Comparison of ENCODE assay signal across 21 cellular contexts in genomic region chr7:781228-781864, GRCh38. TPM values are rescaled to one million over a fixed set of nuclear protein-coding genes. Genes with fewer than 3 reads are reported as not detected.
A peak's percentile ranks its signal among the peaks of the same experiment; 100 is the strongest.
DNase-seq lines count a peak whose midpoint lies in the region; ATAC-seq and TF ChIP-seq lines count a peak whose summit lies in the region.
"Had no signal": no experiment of that assay in that cellular context is flagged by ENCODE, and none has a peak within 500 bp of the region (broad histone marks: within the 10 kb centered on the region; RNA-seq: fewer than 3 reads in every experiment).

No MANE protein-coding gene starts in this region.

- H3K27me3 ChIP-seq in heart right ventricle = no peaks in the 10 kb centered on the region
- H3K27me3 ChIP-seq in transverse colon = no peaks in the 10 kb centered on the region
- H3K27me3 ChIP-seq in breast epithelium = no peaks in the 10 kb centered on the region
- H3K27me3 ChIP-seq in SJCRH30 = no peaks in the 10 kb centered on the region
- H3K27me3 ChIP-seq: upper lobe of left lung had no signal

- TF ChIP-seq CTCF in heart right ventricle (IDR thresholded peaks at IDR 0.05) (no peak), osteocyte (IDR thresholded peaks at IDR 0.05) (no peak), transverse colon (IDR thresholded peaks at IDR 0.05) (no peak), breast epithelium (IDR thresholded peaks at IDR 0.05) (no peak)

- 48 to 58% methylated on average over 22 of the region's 22 CpGs for WGBS in heart right ventricle, 2 donors
- 73 to 80% methylated on average over 8 to 22 of the region's 22 CpGs for WGBS in transverse colon (ENCODE audit: low coverage in 1 of 2), 2 donors

- H3K27ac Mint-ChIP-seq in activated naive CD4-positive, alpha-beta T cell treated with anti-CD3 and anti-CD28 coated beads, Interleukin-2, amount 50 U/mL, for 24 hours = peak overlapping the region; percentile 31
- peak overlapping the region; percentile 86 for H3K27ac Mint-ChIP-seq in osteocyte (ENCODE audit: unreplicated experiment)
- H3K27ac Mint-ChIP-seq: activated naive CD8-positive, alpha-beta T cell treated with anti-CD3 and anti-CD28 coated beads for 36 hours; stimulated activated memory B cell treated with anti-CD40 and anti-IgM and Interleukin-4, amounts not matched to agents 10 μg/mL and 1 μg/mL and 100 μg/mL, for 72 hours had no signal

- H3K9me3 ChIP-seq in heart right ventricle = no peaks in the 10 kb centered on the region
- no peaks in the 10 kb centered on the region for H3K9me3 ChIP-seq in transverse colon
- H3K9me3 ChIP-seq in breast epithelium = no peaks in the 10 kb centered on the region
- H3K9me3 ChIP-seq in SJCRH30 (replicated peaks) = no peaks in the 10 kb centered on the region
- H3K9me3 ChIP-seq: upper lobe of left lung had no signal

- H3K27me3 Mint-ChIP-seq in activated naive CD4-positive, alpha-beta T cell treated with anti-CD3 and anti-CD28 coated beads, Interleukin-2, amount 50 U/mL, for 24 hours = no peaks in the 10 kb centered on the region
- H3K27me3 Mint-ChIP-seq in osteocyte (ENCODE audit: unreplicated experiment) = no peaks in the 10 kb centered on the region
- H3K27me3 Mint-ChIP-seq: activated naive CD8-positive, alpha-beta T cell treated with anti-CD3 and anti-CD28 coated beads for 36 hours; stimulated activated memory B cell treated with anti-CD40 and anti-IgM and Interleukin-4, amounts not matched to agents 10 μg/mL and 1 μg/mL and 100 μg/mL, for 72 hours had no signal

- in situ Hi-C loops in transverse colon (cut with MboI; ENCODE audit: low pct_ligation_motif_present in 1 of 4, low pct_unique_long_range_greater_than_20kb in 1 of 4, low sequenced_read_pairs in 3 of 4) = loop anchor here in 1 of 4 donors (10.0 kb wide), 1 partner anchor 93 kb away; the partner anchor contains the start of gene GET4

- H3K9me3 Mint-ChIP-seq in activated naive CD4-positive, alpha-beta T cell treated with anti-CD3 and anti-CD28 coated beads, Interleukin-2, amount 50 U/mL, for 24 hours = no peaks in the 10 kb centered on the region
- no peaks in the 10 kb centered on the region for H3K9me3 Mint-ChIP-seq in osteocyte (ENCODE audit: unreplicated experiment)
- H3K9me3 Mint-ChIP-seq: activated naive CD8-positive, alpha-beta T cell treated with anti-CD3 and anti-CD28 coated beads for 36 hours; stimulated activated memory B cell treated with anti-CD40 and anti-IgM and Interleukin-4, amounts not matched to agents 10 μg/mL and 1 μg/mL and 100 μg/mL, for 72 hours had no signal

- H3K4me1 Mint-ChIP-seq in activated naive CD4-positive, alpha-beta T cell treated with anti-CD3 and anti-CD28 coated beads, Interleukin-2, amount 50 U/mL, for 24 hours = no peaks in the 10 kb centered on the region
- H3K4me1 Mint-ChIP-seq in osteocyte (ENCODE audit: unreplicated experiment) = peaks cover 56% of the 10 kb centered on the region

- no peak for DNase-seq in activated naive CD4-positive, alpha-beta T cell (lab: John Stamatoyannopoulos, UW)
- DNase-seq in heart right ventricle (no peak), osteocyte (ENCODE audit: extremely low spot score, unreplicated experiment) (no peak), transverse colon (no peak), breast epithelium (ENCODE audit: low spot score in 2 of 2) (no peak), SJCRH30 (no peak), substantia nigra (lab: John Stamatoyannopoulos, UW) (no peak)
- DNase-seq: activated naive CD8-positive, alpha-beta T cell treated with anti-CD3 and anti-CD28 coated beads for 36 hours; AML-193; DMS53; GOT3; KG1; NCI-H1694; NCI-H2171 treated with DMSO at 0.1 percent for 48 hours; NCI-H526 had no signal

- TF ChIP-seq EP300 in transverse colon (IDR thresholded peaks at IDR 0.05; ENCODE audit: low read depth) = no peak

- H3K4me3 ChIP-seq in heart right ventricle = no peak overlapping the region
- no peak overlapping the region for H3K4me3 ChIP-seq in transverse colon
- H3K4me3 ChIP-seq in breast epithelium = no peak overlapping the region
- H3K4me3 ChIP-seq in SJCRH30 = no peak overlapping the region
- H3K4me3 ChIP-seq: GM12878, upper lobe of left lung had no signal

- TF ChIP-seq POLR2A in transverse colon (IDR thresholded peaks at IDR 0.05) (no peak), breast epithelium (IDR thresholded peaks at IDR 0.05) (no peak)

- H3K4me3 Mint-ChIP-seq in activated naive CD4-positive, alpha-beta T cell treated with anti-CD3 and anti-CD28 coated beads, Interleukin-2, amount 50 U/mL, for 24 hours = no peak overlapping the region
- peak overlapping the region; percentile 11 for H3K4me3 Mint-ChIP-seq in osteocyte (ENCODE audit: unreplicated experiment)
- H3K4me3 Mint-ChIP-seq: activated naive CD8-positive, alpha-beta T cell treated with anti-CD3 and anti-CD28 coated beads for 36 hours; stimulated activated memory B cell treated with anti-CD40 and anti-IgM and Interleukin-4, amounts not matched to agents 10 μg/mL and 1 μg/mL and 100 μg/mL, for 72 hours had no signal

- peak overlapping the region; percentile 26 to 85 (median 61) for H3K27ac ChIP-seq in heart right ventricle
- peak overlapping the region; percentile 12 to 66 (median 56) for H3K27ac ChIP-seq in transverse colon
- no peak overlapping the region for H3K27ac ChIP-seq in breast epithelium
- no peak overlapping the region for H3K27ac ChIP-seq in SJCRH30
- no peak overlapping the region for H3K27ac ChIP-seq in substantia nigra (ENCODE audit: low read depth, low read length, poor library complexity, severe bottlenecking)
- H3K27ac ChIP-seq: 22Rv1, epithelial cell of prostate, upper lobe of left lung had no signal

- intact Hi-C loops in heart right ventricle (cut with DNase I) = loop anchor here in 3 of 10 donors (10.0 kb wide), 3 partner anchors 53 to 183 kb away; partner anchors contain the start of gene SUN1 (in 1 of the 3)
- intact Hi-C loops in transverse colon (cut with DNase I; ENCODE audit: low total_unique reads) = no loop called here
- intact Hi-C loops in breast epithelium (cut with DNase I; ENCODE audit: low total_unique reads) = no loop called here

- H3K4me1 ChIP-seq in heart right ventricle = peaks cover 0 to 32% (median 12%) of the 10 kb centered on the region in 9 donors
- H3K4me1 ChIP-seq in transverse colon = peaks cover 0 to 7% (median 0%) of the 10 kb centered on the region in 4 donors
- no peaks in the 10 kb centered on the region for H3K4me1 ChIP-seq in breast epithelium
- no peaks in the 10 kb centered on the region for H3K4me1 ChIP-seq in SJCRH30

- ATAC-seq in heart right ventricle = peak in 7 of 8 donors; percentile 5 to 35 (median 20)
- ATAC-seq: GM12878; stimulated activated memory B cell treated with anti-CD40 and anti-IgM and Interleukin-4, amounts not matched to agents 10 μg/mL and 1 μg/mL and 100 μg/mL, for 72 hours had no signal

- H3K36me3 ChIP-seq in heart right ventricle = peaks cover 3 to 95% (median 7%) of the 10 kb centered on the region in 9 donors
- peaks cover 0 to 9% (median 0%) of the 10 kb centered on the region in 4 donors for H3K36me3 ChIP-seq in transverse colon
- H3K36me3 ChIP-seq in breast epithelium = no peaks in the 10 kb centered on the region
- H3K36me3 ChIP-seq in SJCRH30 = peaks cover 4% of the 10 kb centered on the region; the same call in 1 of the 2 replicates

- peaks cover 8% of the 10 kb centered on the region for H3K36me3 Mint-ChIP-seq in activated naive CD4-positive, alpha-beta T cell treated with anti-CD3 and anti-CD28 coated beads, Interleukin-2, amount 50 U/mL, for 24 hours
- H3K36me3 Mint-ChIP-seq in osteocyte (ENCODE audit: unreplicated experiment) = peaks cover 24% of the 10 kb centered on the region

RNA-seq across cellular contexts. Expression of gene SUN1, which starts 50.9 kb away (rescaled TPM):
- 100 to 1,000 TPM; 129 to 211 (median 183) TPM for total RNA-seq in heart right ventricle
- 100 to 1,000 TPM in 1 of 2 donors, 10 to 100 TPM in 1; 69.2 to 203 TPM for polyA plus RNA-seq in heart right ventricle
- total RNA-seq in osteocyte = 212 and 226 TPM in 2 replicates
- total RNA-seq in transverse colon = 100 to 1,000 TPM in 3 of 4 donors, 10 to 100 TPM in 1; 92.7 to 569 (median 162) TPM
- total RNA-seq in breast epithelium = 100 to 1,000 TPM; 153 to 189 (median 160) TPM
- 62.0 and 83.3 TPM in 2 replicates for total RNA-seq in SJCRH30 (2014; rRNA removed; shearing (Covaris generic))

RNA-seq across cellular contexts. Expression of gene PRKAR1B, which starts 54.3 kb away (rescaled TPM):
- 10 to 100 TPM; 14.5 to 24.5 (median 21.2) TPM for total RNA-seq in heart right ventricle
- 10 to 100 TPM in 1 of 2 donors, 1 to 10 TPM in 1; 5.0 to 15.7 TPM for polyA plus RNA-seq in heart right ventricle
- total RNA-seq in osteocyte = 10.9 and 12.0 TPM in 2 replicates
- total RNA-seq in transverse colon = 10 to 100 TPM; 15.7 to 53.9 (median 16.9) TPM
- 10 to 100 TPM in 1 of 3 donors, 1 to 10 TPM in 2; 3.7 to 10.5 (median 7.9) TPM for total RNA-seq in breast epithelium
- 6.9 and 9.0 TPM in 2 replicates for total RNA-seq in SJCRH30 (2014; rRNA removed; shearing (Covaris generic))

RNA-seq across cellular contexts. Expression of gene DNAAF5, which starts 54.8 kb away (rescaled TPM):
- total RNA-seq in heart right ventricle (10 to 100 TPM; 18.0 to 30.0 (median 25.3) TPM), osteocyte (28.1 and 36.9 TPM in 2 replicates), transverse colon (10 to 100 TPM; 20.5 to 97.3 (median 34.6) TPM), breast epithelium (10 to 100 TPM; 14.1 to 29.8 (median 23.6) TPM)
- 10 to 100 TPM; 10.4 to 12.8 TPM for polyA plus RNA-seq in heart right ventricle
- 18.4 and 19.4 TPM in 2 replicates for total RNA-seq in SJCRH30 (2014; rRNA removed; shearing (Covaris generic))

Comparison
In these comparisons a context has a peak if more than half of its experiments do, and no peak if none do; other contexts are left out.
1. H3K27ac ChIP-seq: peak in heart right ventricle (10 of 10) and transverse colon (4 of 4); none in breast epithelium (0 of 2), SJCRH30 (single experiment) and substantia nigra (single experiment).